ENCODE assay signal across 8 cellular contexts in genomic region chr9:15416880-15417279, GRCh38.
DNase-seq lines count a peak whose midpoint lies in the region; ATAC-seq and TF ChIP-seq lines count a peak whose summit lies in the region.

No MANE protein-coding gene starts in this region.

- DNase-seq in AG10803 (ENCODE audit: low read depth) (peak; percentile 25), NCI-H1092 (lab: John Stamatoyannopoulos, UW) (peak; percentile 12), hepatic stellate cell (ENCODE audit: low spot score) (peak; percentile 54)
- DNase-seq in activated effector memory CD4-positive, alpha-beta T cell treated with Interleukin-2 at 50 U/mL for 16 hours = peak; percentile 12
- peak in 2 of 3 donors; percentile 10 to 19 for DNase-seq in stimulated activated CD4-positive, alpha-beta T cell treated with anti-CD3 and anti-CD28 coated beads, TNF-alpha, amount 100 ng/mL, for 1 hour (ENCODE audit: low read depth in 3 of 3, low spot score in 1 of 3)

- TF ChIP-seq CTCF in AG10803 (conservative IDR thresholded peaks at IDR 0.05; ENCODE audit: low read length) (peak; percentile 49), GM12872 (IDR thresholded peaks at IDR 0.05; ENCODE audit: insufficient read depth, low read depth, low read length) (peak; percentile 43; the same call in 1 of the 3 replicates)

- no peak for ATAC-seq in HG02870 (IDR thresholded peaks at IDR 0.05; ENCODE audit: unreplicated experiment)
- ATAC-seq in GM21717 (IDR thresholded peaks at IDR 0.05; ENCODE audit: unreplicated experiment) = no peak

- no peak overlapping the region for H3K4me3 ChIP-seq in AG10803 (ENCODE audit: low read length)
